In the genomic region with DNA sequence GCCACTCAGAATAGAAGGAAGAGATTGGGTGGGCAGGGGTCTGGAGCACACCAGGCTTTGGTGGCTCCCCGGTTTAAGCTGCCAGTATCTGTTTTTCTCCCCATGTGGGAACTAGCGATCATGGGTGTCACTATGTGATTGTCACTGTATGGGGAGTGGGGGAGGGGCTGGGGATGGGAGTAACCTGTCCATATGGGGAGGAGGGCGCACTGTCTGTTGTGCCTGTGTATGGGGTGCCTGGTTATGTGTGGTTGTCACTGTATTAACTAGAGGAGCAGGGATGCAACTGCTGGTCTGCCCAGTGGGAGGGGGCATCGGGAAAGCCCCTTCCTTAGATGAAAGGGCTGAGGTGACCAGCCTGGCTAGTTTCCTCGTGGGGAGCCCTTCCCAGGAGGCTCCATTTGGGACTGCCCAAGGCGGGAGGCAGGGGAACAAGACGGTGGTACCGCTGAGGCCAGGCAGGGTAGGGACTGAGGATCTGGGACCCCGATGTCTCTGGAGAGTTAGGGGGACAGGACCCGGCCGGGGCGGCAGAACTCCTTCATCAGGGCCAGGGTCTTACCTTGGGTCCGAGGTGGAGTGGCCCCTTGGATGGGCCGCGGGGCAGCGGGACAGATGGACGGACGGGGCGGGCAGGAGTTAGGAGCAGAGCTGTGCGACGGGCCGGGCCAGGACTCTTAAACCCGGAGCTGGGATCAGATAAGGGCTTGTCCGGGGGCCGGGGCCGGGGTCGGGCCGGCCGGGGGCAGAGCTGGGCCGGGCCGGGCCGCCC, we compare ENCODE assay signal across 8 cellular contexts. TPM values are rescaled to one million over a fixed set of nuclear protein-coding genes. Genes with fewer than 3 reads are reported as not detected.
DNase-seq lines count a peak whose midpoint lies in the region; TF ChIP-seq lines count a peak whose summit lies in the region.

Gene KCNJ10, minus strand, starts transcription at position 701 of the 772 bp plus-strand sequence. CDS start 27,628 bp downstream, outside the sequence.

- no peak within 1 kb of the TSS for H4K8ac ChIP-seq in mesendoderm (ENCODE audit: low read depth, low read length)

- intact Hi-C loops in MCF 10A (cut with micrococcal nuclease), result loop anchor here (10.0 kb wide), 1 partner anchor 135 kb away; no protein-coding TSS in a partner anchor

- no TSS peak for BruUV-seq in MCF 10A (replicated peaks; lab: Mats Ljungman, UMichigan)

- no peak within 1 kb of the TSS for H2AK5ac ChIP-seq in mesendoderm (ENCODE audit: low read length)

- no peak within 1 kb of the TSS for H3K27ac ChIP-seq in mesendoderm (ENCODE audit: low read depth, low read length)

- H3K4me1 Mint-ChIP-seq in activated naive CD4-positive, alpha-beta T cell treated with anti-CD3 and anti-CD28 coated beads, Interleukin-2, amount 10 ng/mL, durations not matched to agents 7 days and 5 days, result peaks cover 13% of the 10 kb centered on the region
- no peaks in the 10 kb centered on the region for H3K4me1 Mint-ChIP-seq in MCF 10A (ENCODE audit: insufficient read depth, unreplicated experiment)
- peaks cover 13% of the 10 kb centered on the region for H3K4me1 Mint-ChIP-seq in type B pancreatic cell (ENCODE audit: unreplicated experiment)

- WGBS in mesendoderm (ENCODE audit: extremely low coverage, insufficient coverage, low lambda C conversion rate), result no CpG with 5 or more reads among the region's 32 CpGs

- H3K18ac ChIP-seq in mesendoderm (ENCODE audit: low read length), result peak within 1 kb of the TSS; percentile 4

- TF ChIP-seq CTCF in MCF 10A (IDR thresholded peaks at IDR 0.05; ENCODE audit: unreplicated experiment) (no peak), type B pancreatic cell (conservative IDR thresholded peaks at IDR 0.05) (no peak)

- no peak within 1 kb of the TSS for H3K23ac ChIP-seq in mesendoderm (ENCODE audit: low read length)

- peak within 1 kb of the TSS; percentile 61 for H3K4me3 ChIP-seq in mesendoderm (ENCODE audit: low read length)

- no peaks in the 10 kb centered on the region for H3K27me3 ChIP-seq in mesendoderm (ENCODE audit: insufficient read depth, low read length, poor library complexity)

- H3K27me3 Mint-ChIP-seq in activated naive CD4-positive, alpha-beta T cell treated with anti-CD3 and anti-CD28 coated beads, Interleukin-2, amount 10 ng/mL, durations not matched to agents 7 days and 5 days, result peaks cover 84% of the 10 kb centered on the region
- peaks cover 62% of the 10 kb centered on the region for H3K27me3 Mint-ChIP-seq in MCF 10A (ENCODE audit: insufficient read depth, unreplicated experiment)
- peaks cover 87% of the 10 kb centered on the region for H3K27me3 Mint-ChIP-seq in type B pancreatic cell

- peaks cover 5% of the 10 kb centered on the region for H3K4me1 ChIP-seq in mesendoderm (ENCODE audit: control insufficient read depth, low read depth, low read length)

- no peak within 1 kb of the TSS for H3K4ac ChIP-seq in mesendoderm (ENCODE audit: low read depth, low read length)

- H2BK15ac ChIP-seq in mesendoderm (replicated peaks; ENCODE audit: low read depth), result no peak within 1 kb of the TSS

- H3K4me2 ChIP-seq in mesendoderm (ENCODE audit: low read length), result peak within 1 kb of the TSS; percentile 90

- H2BK5ac ChIP-seq in mesendoderm (ENCODE audit: low read length), result no peak within 1 kb of the TSS

- no peaks in the 10 kb centered on the region for H3K36me3 Mint-ChIP-seq in activated naive CD4-positive, alpha-beta T cell treated with anti-CD3 and anti-CD28 coated beads, Interleukin-2, amount 10 ng/mL, durations not matched to agents 7 days and 5 days
- no peaks in the 10 kb centered on the region for H3K36me3 Mint-ChIP-seq in MCF 10A (ENCODE audit: insufficient read depth, unreplicated experiment)
- no peaks in the 10 kb centered on the region for H3K36me3 Mint-ChIP-seq in type B pancreatic cell

- peak within 1 kb of the TSS; percentile 74 for H3K4me3 Mint-ChIP-seq in activated naive CD4-positive, alpha-beta T cell treated with anti-CD3 and anti-CD28 coated beads, Interleukin-2, amount 10 ng/mL, durations not matched to agents 7 days and 5 days
- H3K4me3 Mint-ChIP-seq in MCF 10A (ENCODE audit: unreplicated experiment) (peak within 1 kb of the TSS; percentile 40), type B pancreatic cell (peak within 1 kb of the TSS; percentile 93)

- peak within 1 kb of the TSS; percentile 60 for H3K9ac ChIP-seq in mesendoderm (ENCODE audit: low read length)

- DNase-seq in activated naive CD4-positive, alpha-beta T cell treated with anti-CD3 and anti-CD28 coated beads, Interleukin-2, amount 10 ng/mL, durations not matched to agents 7 days and 5 days, result no peak
- no peak for DNase-seq in activated naive CD4-positive, alpha-beta T cell treated with anti-CD3 and anti-CD28 coated beads, Interleukin-2, amount 50 U/mL, for 16 hours
- DNase-seq in MCF 10A (ENCODE audit: unreplicated experiment), result no peak
- no peak for DNase-seq in mesendoderm
- DNase-seq in type B pancreatic cell (ENCODE audit: extremely low spot score, unreplicated experiment), result no peak
- no peak for DNase-seq in DMS53 treated with DMSO at 0.1 percent for 48 hours (lab: John Stamatoyannopoulos, UW; ENCODE audit: unreplicated experiment)
- DNase-seq in EL, result no peak
- no peak for DNase-seq in RPMI8226

- H3K27ac Mint-ChIP-seq in activated naive CD4-positive, alpha-beta T cell treated with anti-CD3 and anti-CD28 coated beads, Interleukin-2, amount 10 ng/mL, durations not matched to agents 7 days and 5 days, result no peak within 1 kb of the TSS
- H3K27ac Mint-ChIP-seq in MCF 10A (ENCODE audit: low read depth, unreplicated experiment), result no peak within 1 kb of the TSS
- H3K27ac Mint-ChIP-seq in type B pancreatic cell, result peak within 1 kb of the TSS; percentile 44

- POLR2A ChIA-PET in MCF 10A (lab: Yijun Ruan, JAX), result no interaction called here

- CTCF ChIA-PET in activated naive CD4-positive, alpha-beta T cell treated with anti-CD3 and anti-CD28 coated beads, Interleukin-2, amount 10 ng/mL, durations not matched to agents 7 days and 5 days (lab: Charles Lee), result interaction anchor here (0.7 to 3.6 kb wide), 4 partner anchors 9 to 23 kb away, joined by 3 to 25 read pairs (median 6); no protein-coding TSS in a partner anchor
- CTCF ChIA-PET in MCF 10A (lab: Yijun Ruan, JAX), result interaction anchor here (0.7 to 49.6 kb wide), 3 partner anchors 11 to 54 kb away, joined by 3 to 1546 read pairs (median 1546); partner anchors contain the start of genes IGSF8, KCNJ10 and KCNJ9

- H3K36me3 ChIP-seq in mesendoderm (ENCODE audit: control insufficient read depth, insufficient read depth, low read length), result no peaks in the 10 kb centered on the region

- no peaks in the 10 kb centered on the region for H3K9me3 Mint-ChIP-seq in activated naive CD4-positive, alpha-beta T cell treated with anti-CD3 and anti-CD28 coated beads, Interleukin-2, amount 10 ng/mL, durations not matched to agents 7 days and 5 days
- H3K9me3 Mint-ChIP-seq in MCF 10A (ENCODE audit: unreplicated experiment) (no peaks in the 10 kb centered on the region), type B pancreatic cell (no peaks in the 10 kb centered on the region)

- H3K79me2 ChIP-seq in mesendoderm (ENCODE audit: control insufficient read depth, insufficient read depth, low read length), result no peaks in the 10 kb centered on the region

- peak within 1 kb of the TSS; percentile 74 for H3K56ac ChIP-seq in mesendoderm (ENCODE audit: low read length)

- H2BK120ac ChIP-seq in mesendoderm (ENCODE audit: low read depth, low read length), result no peak within 1 kb of the TSS

- no peak within 1 kb of the TSS for H4K5ac ChIP-seq in mesendoderm (ENCODE audit: low read length)

- no peaks in the 10 kb centered on the region for H3K79me1 ChIP-seq in mesendoderm (ENCODE audit: low read length)

RNA-seq across cellular contexts. Expression of gene KCNJ10, which starts in this region (rescaled TPM):
- total RNA-seq in MCF 10A (2022), result not detected in 2 replicates
- polyA plus RNA-seq in mesendoderm (2013, experiment 1 of 2), result 0.45 TPM
- polyA plus RNA-seq in mesendoderm (2013, experiment 2 of 2), result 0.35 TPM
- not detected in 2 replicates for total RNA-seq in type B pancreatic cell (ENCODE audit: low replicate concordance)

Comparison
In these comparisons a context has a peak if more than half of its experiments do, and no peak if none do; other contexts are left out.
1. H3K4me3 Mint-ChIP-seq: peak in every context shown above with its lines; median percentile 93 in type B pancreatic cell; 74 in activated naive CD4-positive, alpha-beta T cell treated with anti-CD3 and anti-CD28 coated beads, Interleukin-2, amount 10 ng/mL, durations not matched to agents 7 days and 5 days; 40 in MCF 10A.